In genomic region chr2:15486770-15487169, GRCh38 we compare ENCODE assay signal across 7 cellular contexts.
"Had no signal": no experiment of that assay in that cellular context is flagged by ENCODE, and none has a peak within 500 bp of the region (broad histone marks: within the 10 kb centered on the region; RNA-seq: fewer than 3 reads in every experiment).

No MANE protein-coding gene starts in this region.

- ATAC-seq: GM23338 had no signal

- FAIRE-seq: H1, H54 had no signal

- H3K4me3 ChIP-seq: GM23338 had no signal

- H3K27ac ChIP-seq: HL-60 had no signal

- H2AFZ ChIP-seq: GM23338 had no signal

- H3K4me2 ChIP-seq: GM23338 had no signal

- DNase-seq: H9, HCEC 1CT, KG1 had no signal
